Comparison of ENCODE assay signal across 8 cellular contexts in the genomic region with DNA sequence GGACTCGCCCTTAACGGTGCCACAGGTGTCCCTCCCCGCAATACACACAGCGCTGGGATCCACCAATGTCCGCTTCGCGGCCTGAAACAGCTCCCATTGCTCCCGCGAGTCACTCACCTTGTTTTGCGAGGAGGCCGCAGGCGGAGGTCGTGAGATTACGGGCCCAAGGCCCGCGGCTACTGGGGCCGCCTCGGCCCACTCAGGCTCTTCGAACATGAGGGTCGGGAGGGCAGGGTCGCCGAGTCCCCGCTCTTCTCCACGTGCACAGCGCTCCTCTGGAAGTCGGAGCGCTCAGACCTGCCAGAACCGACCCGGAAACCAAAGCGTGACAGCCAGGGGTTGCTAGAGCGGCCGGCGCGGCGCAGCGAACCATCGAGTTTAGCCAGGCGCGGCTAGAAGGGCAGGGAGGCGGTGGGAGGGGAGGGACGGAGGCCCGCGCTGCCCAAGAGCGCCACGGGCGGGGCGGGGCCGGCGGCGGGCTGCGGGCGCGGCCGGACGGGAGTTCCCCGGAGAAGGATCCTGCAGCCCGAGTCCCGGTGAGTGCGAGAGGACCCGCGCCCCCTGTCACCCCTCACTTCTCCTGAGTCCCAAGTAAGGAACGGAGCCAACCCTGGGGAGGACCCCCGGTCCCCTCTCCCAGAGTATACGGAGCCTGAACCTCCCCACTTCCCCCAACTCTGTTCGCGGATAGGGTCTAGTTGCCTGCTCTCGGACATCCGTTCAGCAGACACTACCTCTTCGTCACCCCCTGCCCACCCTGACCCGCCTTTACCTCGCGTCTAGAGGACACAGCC. TPM values are rescaled to one million over a fixed set of nuclear protein-coding genes. Genes with fewer than 3 reads are reported as not detected.
DNase-seq lines count a peak whose midpoint lies in the region; ATAC-seq, FAIRE-seq and TF ChIP-seq lines count a peak whose summit lies in the region.

A gene (plus strand): TSS at position 488 of the 794 bp plus-strand sequence. CDS start 498 bp downstream, outside the sequence.
A gene (minus strand): TSS at position 330 of the 794 bp plus-strand sequence. CDS start 114 bp downstream, at position 216.

- H2AFZ ChIP-seq in H1 (ENCODE audit: low read length) = peak within 1 kb of the TSS; percentile 83

- CTCF ChIA-PET in H1 (lab: Charles Lee; ENCODE audit: partially characterized antibody) = interaction anchor here (0.7 to 4.1 kb wide), 11 partner anchors 10 to 343 kb away, joined by 3 to 23 read pairs (median 4); a partner anchor contains a TSS

- H2BK15ac ChIP-seq in H1 (ENCODE audit: low read length) (no peak within 1 kb of the TSS), mesendoderm (replicated peaks; ENCODE audit: low read depth) (no peak within 1 kb of the TSS)

- H3K23me2 ChIP-seq in H1 (ENCODE audit: low read depth, low read length) = peaks cover 16% of the 10 kb centered on the region

- WGBS in H1 (ENCODE audit: extremely low coverage in 1 of 2, insufficient coverage in 1 of 2, insufficient read length in 1 of 2, insufficient replicate concordance in 2 of 2, low coverage in 1 of 2, low lambda C conversion rate in 2 of 2, missing lambda C conversion rate in 1 of 2), 2 experiments = 1% methylated on average over 40 of the region's 72 CpGs; no CpG with 5 or more reads in 1 of the 2 experiments
- WGBS in mesendoderm (ENCODE audit: extremely low coverage, insufficient coverage, low lambda C conversion rate) = no CpG with 5 or more reads among the region's 72 CpGs

- H3K56ac ChIP-seq in H1 (replicated peaks; ENCODE audit: insufficient read length, low read depth, low read length) = peak within 1 kb of the TSS; percentile 35
- H3K56ac ChIP-seq in mesendoderm (ENCODE audit: low read length) = peak within 1 kb of the TSS; percentile 98

- TF ChIP-seq POLR2A in H1 (IDR thresholded peaks at IDR 0.05; ENCODE audit: control extremely low read depth in 1 of 2, low read depth in 2 of 2, low read length in 2 of 2) = peak in 1 of 2 experiments; percentile 81; a peak in 2 of 3 replicates

- TF ChIP-seq RAD21 in H1 (IDR thresholded peaks at IDR 0.05 in 1 of 2, conservative IDR thresholded peaks at IDR 0.05 in 1 of 2; ENCODE audit: low read depth in 2 of 2, low read length in 2 of 2) = peak in 1 of 2 experiments; percentile 17; a peak in 2 of 4 replicates

- H2BK120ac ChIP-seq in H1 (replicated peaks; ENCODE audit: low read depth, low read length) (no peak within 1 kb of the TSS), mesendoderm (ENCODE audit: low read depth, low read length) (no peak within 1 kb of the TSS)

- peak within 1 kb of the TSS; percentile 78 for H3K18ac ChIP-seq in H1 (ENCODE audit: extremely low read depth, low read length)
- H3K18ac ChIP-seq in mesendoderm (ENCODE audit: low read length) = peak within 1 kb of the TSS; percentile 24

- peak within 1 kb of the TSS; percentile 58; the same call in 1 of the 2 replicates for H2BK5ac ChIP-seq in H1 (ENCODE audit: low read depth, low read length)
- peak within 1 kb of the TSS; percentile 88 for H2BK5ac ChIP-seq in mesendoderm (ENCODE audit: low read length)

- H3K79me1 ChIP-seq in H1 (ENCODE audit: low read depth, low read length) (peaks cover 12% of the 10 kb centered on the region), mesendoderm (ENCODE audit: low read length) (peaks cover 30% of the 10 kb centered on the region)

- peak; percentile 48 for ATAC-seq in GM19468 (IDR thresholded peaks at IDR 0.05; ENCODE audit: extremely low read depth, unreplicated experiment)

- peak within 1 kb of the TSS; percentile 75 for H3K4ac ChIP-seq in H1 (replicated peaks; ENCODE audit: insufficient read length, low read depth, low read length)
- H3K4ac ChIP-seq in mesendoderm (ENCODE audit: low read depth, low read length) = peak within 1 kb of the TSS; percentile 28

- peaks cover 0 to 7% of the 10 kb centered on the region in 2 experiments for H4K20me1 ChIP-seq in H1 (replicated peaks in 1 of 2; ENCODE audit: control insufficient read depth in 1 of 2, insufficient read depth in 2 of 2, low read length in 2 of 2)

- H2BK12ac ChIP-seq in H1 (ENCODE audit: low read depth, low read length) = 0 out of 2 replicates have a peak within 1 kb of the TSS, but pooled peaks have one; percentile 75

- peak within 1 kb of the TSS; percentile 17 for H4K91ac ChIP-seq in H1 (replicated peaks; ENCODE audit: insufficient read length, low read length)

- H3K27ac ChIP-seq in H1 (ENCODE audit: low read depth, low read length) (peak within 1 kb of the TSS; percentile 63; the same call in 1 of the 2 replicates), mesendoderm (ENCODE audit: low read depth, low read length) (peak within 1 kb of the TSS; percentile 68)

- peak within 1 kb of the TSS; percentile 79 to 99 (median 93) for H3K4me3 ChIP-seq in H1 (ENCODE audit: extremely low read depth in 1 of 4, insufficient read depth in 2 of 4, low read depth in 3 of 4, low read length in 4 of 4)
- peak within 1 kb of the TSS; percentile 97 for H3K4me3 ChIP-seq in mesendoderm (ENCODE audit: low read length)

- H3K14ac ChIP-seq in H1 (ENCODE audit: insufficient read length) = no peak within 1 kb of the TSS

- H4K8ac ChIP-seq in H1 (ENCODE audit: extremely low read depth, insufficient read depth, low read length) (peak within 1 kb of the TSS; percentile 73), mesendoderm (ENCODE audit: low read depth, low read length) (no peak within 1 kb of the TSS)

- H3K23ac ChIP-seq in H1 (ENCODE audit: insufficient read length) (no peak within 1 kb of the TSS), mesendoderm (ENCODE audit: low read length) (peak within 1 kb of the TSS; percentile 74)

- peaks cover 6 to 28% (median 16%) of the 10 kb centered on the region in 4 experiments for H3K36me3 ChIP-seq in H1 (ENCODE audit: control insufficient read depth in 2 of 4, insufficient read depth in 4 of 4, low read length in 3 of 4)
- H3K36me3 ChIP-seq in mesendoderm (ENCODE audit: control insufficient read depth, insufficient read depth, low read length) = peaks cover 8% of the 10 kb centered on the region

- POLR2A ChIA-PET in H1 (lab: Charles Lee; ENCODE audit: partially characterized antibody) = interaction anchor here (0.6 to 2.4 kb wide), 14 partner anchors 8 to 177 kb away, joined by 3 to 11 read pairs (median 4); a partner anchor contains a TSS

- H3K4me1 ChIP-seq in H1 (replicated peaks in 1 of 4; ENCODE audit: control insufficient read depth in 3 of 4, insufficient read depth in 4 of 4, low read length in 3 of 4) (peaks cover 5 to 21% (median 8%) of the 10 kb centered on the region in 4 experiments; a peak in 6 of 7 replicates), mesendoderm (ENCODE audit: control insufficient read depth, low read depth, low read length) (peaks cover 9% of the 10 kb centered on the region)

- H3K79me2 ChIP-seq in H1 (ENCODE audit: control insufficient read depth in 1 of 2, insufficient read depth in 2 of 2, low read length in 2 of 2) (peaks cover 3 to 48% of the 10 kb centered on the region in 2 experiments), mesendoderm (ENCODE audit: control insufficient read depth, insufficient read depth, low read length) (peaks cover 44% of the 10 kb centered on the region)

- no peak for TF ChIP-seq CTCF in H1 (IDR thresholded peaks at IDR 0.05; ENCODE audit: control extremely low read depth in 1 of 3, insufficient read depth in 1 of 3, low read depth in 1 of 3, low read length in 3 of 3)

- H2AK5ac ChIP-seq in H1 (ENCODE audit: low read depth, low read length) (no peak within 1 kb of the TSS), mesendoderm (ENCODE audit: low read length) (peak within 1 kb of the TSS; percentile 54)

- H2BK20ac ChIP-seq in H1 (ENCODE audit: low read length) = no peak within 1 kb of the TSS

- peak within 1 kb of the TSS; percentile 53 for H4K5ac ChIP-seq in H1 (ENCODE audit: insufficient read length, low read depth, low read length)
- no peak within 1 kb of the TSS for H4K5ac ChIP-seq in mesendoderm (ENCODE audit: low read length)

- H3K27me3 ChIP-seq in H1 (replicated peaks in 1 of 4; ENCODE audit: control insufficient read depth in 3 of 4, extremely low read depth in 1 of 4, insufficient read depth in 3 of 4, low read length in 3 of 4) (no peaks in the 10 kb centered on the region), mesendoderm (ENCODE audit: insufficient read depth, low read length, poor library complexity) (no peaks in the 10 kb centered on the region)

- DNase-seq in COLO668 (lab: John Stamatoyannopoulos, UW; ENCODE audit: unreplicated experiment) (peak; percentile 93), HS-27A (ENCODE audit: low read depth) (peak; percentile 62), NOMO-1 treated with DMSO at 0.1 percent for 48 hours (lab: John Stamatoyannopoulos, UW; ENCODE audit: unreplicated experiment) (peak; percentile 81), H1 (ENCODE audit: low read depth in 1 of 2, low spot score in 2 of 2) (peak in 1 of 2 experiments; percentile 91), mesendoderm (peak; percentile 95)
- peak; percentile 70 to 72 for DNase-seq in activated CD8-positive, alpha-beta memory T cell treated with anti-CD3 and anti-CD28 coated beads for 4 hours (ENCODE audit: low read depth in 2 of 2)
- DNase-seq in stimulated activated CD8-positive, alpha-beta memory T cell treated with anti-CD3 and anti-CD28 coated beads, Interleukin-12 subunit alpha, Interleukin-12 subunit beta, amount 100 ng/mL, for 4 hours (ENCODE audit: low read depth) = peak; percentile 74

- H3K4me2 ChIP-seq in H1 (ENCODE audit: insufficient read depth in 1 of 2, low read depth in 2 of 2, low read length in 2 of 2) (peak within 1 kb of the TSS; percentile 83 to 97), mesendoderm (ENCODE audit: low read length) (peak within 1 kb of the TSS; percentile 83)

- H3K9me3 ChIP-seq in H1 (ENCODE audit: insufficient read depth in 2 of 2, low read depth in 1 of 2, low read length in 1 of 2) = no peaks in the 10 kb centered on the region

- FAIRE-seq in H1 (lab: Jason Lieb, UNC) = no peak

- H3K9ac ChIP-seq in H1 (replicated peaks in 1 of 4; ENCODE audit: extremely low read depth in 1 of 4, low read depth in 3 of 4, low read length in 3 of 4) (peak within 1 kb of the TSS; percentile 67 to 96 (median 82)), mesendoderm (ENCODE audit: low read length) (peak within 1 kb of the TSS; percentile 98)

- peak in 1 of 2 experiments; percentile 79; a peak in 1 of 3 replicates for TF ChIP-seq EP300 in H1 (IDR thresholded peaks at IDR 0.05; ENCODE audit: borderline replicate concordance in 1 of 2, low read depth in 2 of 2, low read length in 2 of 2)

RNA-seq across cellular contexts. Expression of the first gene that starts in this region (rescaled TPM):
- total RNA-seq in H1 (2021; fragmentation: NEBNext Ultra II Directional; extraction: Animal tissue kit (Norgen Biotek cat#: 25700)) = 91.4 and 103 TPM in 2 replicates
- polyA plus RNA-seq in H1 (2011; rRNA removed) = 117 and 132 TPM in 2 replicates
- 123 TPM for polyA plus RNA-seq in H1 (2011; cell fraction: cytosol; rRNA removed)
- polyA plus RNA-seq in H1 (2011; cell fraction: nucleus; rRNA removed) = 135 TPM
- 95.0 to 112 TPM (median 104 TPM) in 4 replicates for polyA plus RNA-seq in H1 (2012, experiment 1 of 2)
- polyA plus RNA-seq in H1 (2012, experiment 2 of 2) = 121 TPM
- 98.3 TPM for polyA plus RNA-seq in H1 (2013, experiment 1 of 2)
- 97.4 TPM for polyA plus RNA-seq in H1 (2013, experiment 2 of 2)
- polyA minus RNA-seq in H1 (2011; rRNA and poly(A)+ RNA removed) = 132 and 144 TPM in 2 replicates
- polyA minus RNA-seq in H1 (2011; cell fraction: cytosol; rRNA and poly(A)+ RNA removed) = 74.0 TPM
- polyA minus RNA-seq in H1 (2011; cell fraction: nucleus; rRNA and poly(A)+ RNA removed) = 78.7 TPM
- 164 TPM for polyA plus RNA-seq in mesendoderm (2013, experiment 1 of 2)
- polyA plus RNA-seq in mesendoderm (2013, experiment 2 of 2) = 171 TPM

RNA-seq across cellular contexts. Expression of the second gene that starts in this region (rescaled TPM):
- total RNA-seq in H1 (2021; fragmentation: NEBNext Ultra II Directional; extraction: Animal tissue kit (Norgen Biotek cat#: 25700)) = 14.9 and 15.4 TPM in 2 replicates
- 3.6 and 4.2 TPM in 2 replicates for polyA plus RNA-seq in H1 (2011; rRNA removed)
- polyA plus RNA-seq in H1 (2011; cell fraction: cytosol; rRNA removed) = 4.0 TPM
- 7.9 TPM for polyA plus RNA-seq in H1 (2011; cell fraction: nucleus; rRNA removed)
- polyA plus RNA-seq in H1 (2012, experiment 1 of 2) = 10.3 to 11.8 TPM (median 10.6 TPM) in 4 replicates
- 16.3 TPM for polyA plus RNA-seq in H1 (2012, experiment 2 of 2)
- 14.9 TPM for polyA plus RNA-seq in H1 (2013, experiment 1 of 2)
- 14.9 TPM for polyA plus RNA-seq in H1 (2013, experiment 2 of 2)
- polyA minus RNA-seq in H1 (2011; rRNA and poly(A)+ RNA removed) = 6.3 and 7.1 TPM in 2 replicates
- polyA minus RNA-seq in H1 (2011; cell fraction: cytosol; rRNA and poly(A)+ RNA removed) = 6.8 TPM
- polyA minus RNA-seq in H1 (2011; cell fraction: nucleus; rRNA and poly(A)+ RNA removed) = 13.5 TPM
- 26.6 TPM for polyA plus RNA-seq in mesendoderm (2013, experiment 1 of 2)
- 28.9 TPM for polyA plus RNA-seq in mesendoderm (2013, experiment 2 of 2)
